Comparison of ENCODE assay signal across 9 cellular contexts in the genomic region with DNA sequence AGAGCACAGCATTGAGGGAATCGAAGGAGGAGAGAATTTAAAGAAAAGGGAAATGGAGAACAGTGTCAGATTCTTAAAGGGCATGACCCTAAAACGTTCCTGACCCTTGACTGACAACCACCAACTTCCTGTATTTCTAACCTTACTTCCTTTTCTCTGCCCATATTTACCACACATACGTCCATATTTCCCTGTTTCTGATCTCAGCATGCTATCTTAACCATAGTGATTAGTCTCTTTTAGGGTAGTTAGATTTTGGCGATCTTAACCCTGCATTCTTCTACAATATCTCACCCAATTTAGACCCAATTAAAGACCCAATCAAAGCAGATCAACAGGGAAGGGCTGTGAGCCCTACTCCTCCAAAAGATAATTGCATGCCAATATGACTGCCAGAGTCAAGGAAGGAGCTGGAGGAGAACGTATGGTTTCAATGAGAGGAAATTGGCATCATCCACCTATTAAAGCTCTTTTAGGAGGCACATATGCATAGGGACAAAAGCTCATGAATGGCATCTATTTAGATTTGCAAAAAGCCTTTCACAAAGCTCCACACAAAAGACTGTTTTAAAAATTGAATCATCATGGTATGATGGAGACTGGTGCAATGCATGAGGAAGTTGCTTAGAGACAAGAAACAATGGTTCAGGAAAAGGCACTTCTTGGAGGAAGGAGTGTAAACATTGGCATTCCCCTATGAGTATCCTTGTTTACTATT. TPM values are rescaled to one million over a fixed set of nuclear protein-coding genes. Genes with fewer than 3 reads are reported as not detected.
DNase-seq lines count a peak whose midpoint lies in the region; ATAC-seq, FAIRE-seq and TF ChIP-seq lines count a peak whose summit lies in the region.
"Had no signal": no experiment of that assay in that cellular context is flagged by ENCODE, and none has a peak within 500 bp of the region (broad histone marks: within the 10 kb centered on the region; RNA-seq: fewer than 3 reads in every experiment).

No MANE protein-coding gene starts in this region.

- intact Hi-C loops in Right ventricle myocardium superior (cut with DNase I) (no loop called here), left ventricle myocardium inferior (cut with micrococcal nuclease) (no loop called here), upper lobe of right lung (cut with DNase I) (no loop called here)

- H3K4me1 ChIP-seq in left ventricle myocardium inferior (no peaks in the 10 kb centered on the region), upper lobe of right lung (peaks cover 8% of the 10 kb centered on the region)

- in situ Hi-C loops in GM13976 (cut with MboI; ENCODE audit: low sequenced_read_pairs, unreplicated experiment) = no loop called here

- TF ChIP-seq CTCF in left ventricle myocardium inferior (IDR thresholded peaks at IDR 0.05; ENCODE audit: borderline replicate concordance) (no peak), fibroblast of pulmonary artery (IDR thresholded peaks at IDR 0.05; ENCODE audit: low read length, missing control alignments) (no peak), upper lobe of right lung (IDR thresholded peaks at IDR 0.05) (no peak), GM13976 (IDR thresholded peaks at IDR 0.05; ENCODE audit: borderline replicate concordance, control extremely low read depth, extremely low read depth, insufficient read depth, missing control alignments) (no peak)

- ATAC-seq in Right ventricle myocardium superior (ENCODE audit: poor library complexity) = peak; percentile 43
- peak; percentile 88 for ATAC-seq in upper lobe of right lung

- H3K9me3 ChIP-seq in left ventricle myocardium inferior (replicated peaks) (no peaks in the 10 kb centered on the region), upper lobe of right lung (no peaks in the 10 kb centered on the region)

- H3K27ac ChIP-seq in left ventricle myocardium inferior (replicated peaks) = no peak overlapping the region
- no peak overlapping the region for H3K27ac ChIP-seq in upper lobe of right lung

- H3K4me3 ChIP-seq in left ventricle myocardium inferior = no peak overlapping the region
- no peak overlapping the region for H3K4me3 ChIP-seq in fibroblast of pulmonary artery (replicated peaks; ENCODE audit: low read depth, low read length)
- no peak overlapping the region for H3K4me3 ChIP-seq in upper lobe of right lung

- no peak for DNase-seq in Right ventricle myocardium superior
- DNase-seq in left ventricle myocardium inferior = no peak
- peak; percentile 42 for DNase-seq in RKO (ENCODE audit: low spot score)
- DNase-seq in fibroblast of pulmonary artery (ENCODE audit: low read depth) = peak; percentile 86
- DNase-seq in upper lobe of right lung = no peak
- no peak for DNase-seq in DMS 273 (lab: John Stamatoyannopoulos, UW; ENCODE audit: unreplicated experiment)
- DNase-seq in GM19239 (ENCODE audit: insufficient read length, low spot score) = no peak
- no peak for DNase-seq in GM13976 (ENCODE audit: low spot score)

- H3K36me3 ChIP-seq in left ventricle myocardium inferior (no peaks in the 10 kb centered on the region), upper lobe of right lung (no peaks in the 10 kb centered on the region)

- no peaks in the 10 kb centered on the region for H3K27me3 ChIP-seq in left ventricle myocardium inferior (ENCODE audit: low read depth)
- no peaks in the 10 kb centered on the region for H3K27me3 ChIP-seq in upper lobe of right lung

- no peak for FAIRE-seq in GM19239 (lab: Jason Lieb, UNC)
- FAIRE-seq: D721Med had no signal

RNA-seq across cellular contexts. Expression of gene ARHGAP12, which starts 49.0 kb away (rescaled TPM):
- total RNA-seq in Right ventricle myocardium superior (21.7 TPM), left ventricle myocardium inferior (22.1 TPM), upper lobe of right lung (27.2 TPM)

Comparison
In these comparisons a context has a peak if more than half of its experiments do, and no peak if none do; other contexts are left out.
1. DNase-seq: peak in RKO (single experiment) and fibroblast of pulmonary artery (single experiment); none in Right ventricle myocardium superior (single experiment), left ventricle myocardium inferior (single experiment), upper lobe of right lung (single experiment), DMS 273 (single experiment), GM19239 (single experiment) and GM13976 (single experiment).